11 cellular contexts compared by ENCODE assay signal in the genomic region with DNA sequence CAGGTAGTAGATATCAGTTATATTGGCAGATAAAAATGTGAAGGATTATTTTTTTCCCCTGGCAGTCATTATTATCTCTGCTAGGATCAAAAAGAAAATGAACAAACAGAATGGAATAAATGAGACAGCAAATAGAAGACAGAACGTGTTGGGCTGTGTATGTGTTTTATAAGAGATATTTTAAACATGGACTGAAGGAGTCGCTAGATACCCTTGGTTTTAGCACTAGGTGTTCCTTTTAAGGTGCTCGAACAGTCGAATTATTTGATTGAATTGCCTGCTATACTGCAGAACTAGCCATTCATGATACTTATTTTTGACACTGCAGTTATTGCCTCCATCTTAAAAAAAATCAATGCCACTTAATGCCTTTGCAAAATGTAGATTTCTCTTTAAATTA. TPM values are rescaled to one million over a fixed set of nuclear protein-coding genes. Genes with fewer than 3 reads are reported as not detected.
DNase-seq lines count a peak whose midpoint lies in the region; ATAC-seq and TF ChIP-seq lines count a peak whose summit lies in the region.
"Had no signal": no experiment of that assay in that cellular context is flagged by ENCODE, and none has a peak within 500 bp of the region (broad histone marks: within the 10 kb centered on the region; RNA-seq: fewer than 3 reads in every experiment).

No MANE protein-coding gene starts in this region.

- TF ChIP-seq EP300 in SK-N-SH (IDR thresholded peaks at IDR 0.05; ENCODE audit: borderline replicate concordance in 1 of 2, low read depth in 1 of 2, low read length in 1 of 2), result no peak

- H3K4me2 ChIP-seq in SK-N-SH (no peak overlapping the region), smooth muscle cell (no peak overlapping the region)
- H3K4me2 ChIP-seq: BLaER1 treated with 17β-estradiol and CSF1 and Interleukin-3, amounts not matched to agents 10 nM and 100 nM had no signal

- H3K27ac ChIP-seq in SK-N-SH (ENCODE audit: low read depth in 2 of 2, low read length in 1 of 2), result no peak overlapping the region
- H3K27ac ChIP-seq in brain microvascular endothelial cell, result no peak overlapping the region
- H3K27ac ChIP-seq in smooth muscle cell (ENCODE audit: low read depth), result no peak overlapping the region
- H3K27ac ChIP-seq: BLaER1 treated with 17β-estradiol and CSF1 and Interleukin-3, amounts not matched to agents 10 nM and 100 nM; cardiac muscle cell had no signal

- H3K9ac ChIP-seq in SK-N-SH (no peak overlapping the region), smooth muscle cell (ENCODE audit: low read depth) (no peak overlapping the region)
- H3K9ac ChIP-seq: BLaER1 treated with 17β-estradiol and CSF1 and Interleukin-3, amounts not matched to agents 10 nM and 100 nM had no signal

- in situ Hi-C loops in brain microvascular endothelial cell (cut with HindIII; ENCODE audit: low pct_ligation_motif_present, low sequenced_read_pairs), result no loop called here

- H2AFZ ChIP-seq in SK-N-SH (ENCODE audit: low read depth) (no peak overlapping the region), smooth muscle cell (ENCODE audit: low read depth) (no peak overlapping the region)

- peak; percentile 86 for TF ChIP-seq RAD21 in SK-N-SH (IDR thresholded peaks at IDR 0.05; ENCODE audit: low read length)

- TF ChIP-seq CTCF in SK-N-SH (IDR thresholded peaks at IDR 0.05) (peak; percentile 44), brain microvascular endothelial cell (IDR thresholded peaks at IDR 0.05; ENCODE audit: low read depth, low read length, missing control alignments) (peak; percentile 7), smooth muscle cell (IDR thresholded peaks at IDR 0.05; ENCODE audit: borderline replicate concordance, insufficient read depth, poor library complexity, severe bottlenecking) (peak; percentile 21), GM20000 (IDR thresholded peaks at IDR 0.05; ENCODE audit: extremely low read depth, missing control alignments) (no peak)

- POLR2A ChIA-PET in SK-N-SH (lab: Yijun Ruan, JAX), result no interaction called here

- no peak overlapping the region for H3K4me3 ChIP-seq in SK-N-SH (ENCODE audit: low read depth in 2 of 2, low read length in 1 of 2)
- no peak overlapping the region for H3K4me3 ChIP-seq in brain microvascular endothelial cell (ENCODE audit: low read depth, low read length)
- no peak overlapping the region for H3K4me3 ChIP-seq in smooth muscle cell
- H3K4me3 ChIP-seq: BLaER1 treated with 17β-estradiol and CSF1 and Interleukin-3, amounts not matched to agents 10 nM and 100 nM; cardiac muscle cell had no signal

- H4K20me1 ChIP-seq in SK-N-SH (ENCODE audit: insufficient read depth) (no peaks in the 10 kb centered on the region), smooth muscle cell (ENCODE audit: low read depth) (peaks cover 32% of the 10 kb centered on the region)
- H4K20me1 ChIP-seq: BLaER1 treated with 17β-estradiol and CSF1 and Interleukin-3, amounts not matched to agents 10 nM and 100 nM had no signal

- DNase-seq in SK-N-SH (peak; percentile 60), NCI-H345 treated with DMSO at 0.1 percent for 48 hours (lab: John Stamatoyannopoulos, UW; ENCODE audit: unreplicated experiment) (peak; percentile 22), brain microvascular endothelial cell (no peak), smooth muscle cell (lab: John Stamatoyannopoulos, UW; ENCODE audit: unreplicated experiment) (no peak), GM20000 (ENCODE audit: low spot score) (no peak)
- no peak for DNase-seq in stimulated activated CD8-positive, alpha-beta memory T cell treated with anti-CD3 and anti-CD28 coated beads, Interleukin-4, amount 100 ng/mL, for 48 hours

- H3K27me3 ChIP-seq in SK-N-SH (ENCODE audit: insufficient read depth) (peaks cover 59% of the 10 kb centered on the region), brain microvascular endothelial cell (replicated peaks) (no peaks in the 10 kb centered on the region), smooth muscle cell (ENCODE audit: low read depth) (peaks cover 40% of the 10 kb centered on the region)

- no peaks in the 10 kb centered on the region for H3K79me2 ChIP-seq in SK-N-SH (ENCODE audit: insufficient read depth)
- no peaks in the 10 kb centered on the region for H3K79me2 ChIP-seq in smooth muscle cell (ENCODE audit: low read depth)

- CTCF ChIA-PET in SK-N-SH (lab: Yijun Ruan, JAX), result interaction anchor here (0.6 to 0.7 kb wide), 3 partner anchors 169 to 1859 kb away, joined by 3 read pairs; no protein-coding TSS in a partner anchor

- H3K9me3 ChIP-seq in SK-N-SH (no peaks in the 10 kb centered on the region), smooth muscle cell (replicated peaks; ENCODE audit: low read depth) (no peaks in the 10 kb centered on the region)

- no peaks in the 10 kb centered on the region for H3K36me3 ChIP-seq in SK-N-SH (replicated peaks in 1 of 2; ENCODE audit: control insufficient read depth in 1 of 2, insufficient read depth in 2 of 2, low read length in 1 of 2)
- no peaks in the 10 kb centered on the region for H3K36me3 ChIP-seq in brain microvascular endothelial cell (replicated peaks)
- no peaks in the 10 kb centered on the region for H3K36me3 ChIP-seq in smooth muscle cell (ENCODE audit: low read depth)
- H3K36me3 ChIP-seq: BLaER1 treated with 17β-estradiol and CSF1 and Interleukin-3, amounts not matched to agents 10 nM and 100 nM; cardiac muscle cell had no signal

- 4% methylated on average over 4 of the region's 4 CpGs for WGBS in SK-N-SH (ENCODE audit: low lambda C conversion rate)
- WGBS in smooth muscle cell (ENCODE audit: low lambda C conversion rate), result 22% methylated on average over 4 of the region's 4 CpGs

- H3K9me2 ChIP-seq in SK-N-SH, result no peaks in the 10 kb centered on the region

- ATAC-seq in SK-N-SH treated with all-trans-retinoic acid at 6 μM for 48 hours (no peak), HG03442 (IDR thresholded peaks at IDR 0.05; ENCODE audit: unreplicated experiment) (no peak)

- H3F3A ChIP-seq in SK-N-SH (replicated peaks; ENCODE audit: insufficient read depth) (no peaks in the 10 kb centered on the region), smooth muscle cell (ENCODE audit: low read depth) (no peaks in the 10 kb centered on the region)

- H3K4me1 ChIP-seq in SK-N-SH (ENCODE audit: control insufficient read depth in 1 of 2, insufficient read depth in 2 of 2, low read depth in 1 of 2, low read length in 1 of 2), result peaks cover 0 to 23% of the 10 kb centered on the region in 2 experiments; a peak in 2 of 4 replicates
- H3K4me1 ChIP-seq in smooth muscle cell (ENCODE audit: low read depth), result peaks cover 16% of the 10 kb centered on the region
- H3K4me1 ChIP-seq: BLaER1 treated with 17β-estradiol and CSF1 and Interleukin-3, amounts not matched to agents 10 nM and 100 nM had no signal

TF ChIP-seq in SK-N-SH, 30 proteins besides CTCF, POLR2A, EP300 and RAD21:
- TF ChIP-seq SMC3 (IDR thresholded peaks at IDR 0.05; ENCODE audit: low read depth, low read length), result peak; percentile 41; the same call in 1 of the 2 replicates
- TF ChIP-seq, protein P1, sequence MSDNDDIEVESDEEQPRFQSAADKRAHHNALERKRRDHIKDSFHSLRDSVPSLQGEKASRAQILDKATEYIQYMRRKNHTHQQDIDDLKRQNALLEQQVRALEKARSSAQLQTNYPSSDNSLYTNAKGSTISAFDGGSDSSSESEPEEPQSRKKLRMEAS (IDR thresholded peaks at IDR 0.05; ENCODE audit: low read depth), result no peak
TF ChIP-seq in SK-N-SH: peak in this region for 1.

TF ChIP-seq in SK-N-SH treated with all-trans-retinoic acid at 6 μM for 48 hours, 23 proteins besides CTCF, POLR2A, EP300 and RAD21 (continues in another document):
- TF ChIP-seq ZFP3 (CRISPR knock-in tag; IDR thresholded peaks at IDR 0.05) (no peak), CSDC2 (CRISPR knock-in tag; IDR thresholded peaks at IDR 0.05) (no peak), RARB (CRISPR knock-in tag; IDR thresholded peaks at IDR 0.05) (no peak), OSR1 (CRISPR knock-in tag; IDR thresholded peaks at IDR 0.05) (no peak), TOX (CRISPR knock-in tag; IDR thresholded peaks at IDR 0.05; ENCODE audit: borderline replicate concordance) (no peak), ESRRG (CRISPR knock-in tag; IDR thresholded peaks at IDR 0.05) (no peak), BACH2 (CRISPR knock-in tag; IDR thresholded peaks at IDR 0.05; ENCODE audit: borderline replicate concordance) (no peak), SNAI2 (CRISPR knock-in tag; IDR thresholded peaks at IDR 0.05) (no peak)
- TF ChIP-seq, protein P2, sequence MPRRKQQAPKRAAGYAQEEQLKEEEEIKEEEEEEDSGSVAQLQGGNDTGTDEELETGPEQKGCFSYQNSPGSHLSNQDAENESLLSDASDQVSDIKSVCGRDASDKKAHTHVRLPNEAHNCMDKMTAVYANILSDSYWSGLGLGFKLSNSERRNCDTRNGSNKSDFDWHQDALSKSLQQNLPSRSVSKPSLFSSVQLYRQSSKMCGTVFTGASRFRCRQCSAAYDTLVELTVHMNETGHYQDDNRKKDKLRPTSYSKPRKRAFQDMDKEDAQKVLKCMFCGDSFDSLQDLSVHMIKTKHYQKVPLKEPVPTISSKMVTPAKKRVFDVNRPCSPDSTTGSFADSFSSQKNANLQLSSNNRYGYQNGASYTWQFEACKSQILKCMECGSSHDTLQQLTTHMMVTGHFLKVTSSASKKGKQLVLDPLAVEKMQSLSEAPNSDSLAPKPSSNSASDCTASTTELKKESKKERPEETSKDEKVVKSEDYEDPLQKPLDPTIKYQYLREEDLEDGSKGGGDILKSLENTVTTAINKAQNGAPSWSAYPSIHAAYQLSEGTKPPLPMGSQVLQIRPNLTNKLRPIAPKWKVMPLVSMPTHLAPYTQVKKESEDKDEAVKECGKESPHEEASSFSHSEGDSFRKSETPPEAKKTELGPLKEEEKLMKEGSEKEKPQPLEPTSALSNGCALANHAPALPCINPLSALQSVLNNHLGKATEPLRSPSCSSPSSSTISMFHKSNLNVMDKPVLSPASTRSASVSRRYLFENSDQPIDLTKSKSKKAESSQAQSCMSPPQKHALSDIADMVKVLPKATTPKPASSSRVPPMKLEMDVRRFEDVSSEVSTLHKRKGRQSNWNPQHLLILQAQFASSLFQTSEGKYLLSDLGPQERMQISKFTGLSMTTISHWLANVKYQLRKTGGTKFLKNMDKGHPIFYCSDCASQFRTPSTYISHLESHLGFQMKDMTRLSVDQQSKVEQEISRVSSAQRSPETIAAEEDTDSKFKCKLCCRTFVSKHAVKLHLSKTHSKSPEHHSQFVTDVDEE (CRISPR knock-in tag; IDR thresholded peaks at IDR 0.05), result no peak

RNA-seq across cellular contexts. Expression of a gene that starts 3.7 kb away (rescaled TPM):
- polyA plus RNA-seq in SK-N-SH (2012; rRNA removed), result 0.26 and 0.30 TPM in 2 replicates
- polyA plus RNA-seq in SK-N-SH (2012; cell fraction: cytosol; rRNA removed), result 0.28 and 0.54 TPM in 2 replicates
- 0.45 and 0.75 TPM in 2 replicates for polyA plus RNA-seq in SK-N-SH (2012; cell fraction: nucleus; rRNA removed)
- total RNA-seq in smooth muscle cell, result 20.9 and 23.6 TPM in 2 replicates
- 8.3 and 10.0 TPM in 2 replicates for polyA plus RNA-seq in smooth muscle cell
- total RNA-seq: NCI-H460 had no signal

Comparison
In these comparisons a context has a peak if more than half of its experiments do, and no peak if none do; other contexts are left out.
1. DNase-seq: peak in SK-N-SH (single experiment) and NCI-H345 treated with DMSO at 0.1 percent for 48 hours (single experiment); none in brain microvascular endothelial cell (single experiment), smooth muscle cell (single experiment), GM20000 (single experiment) and stimulated activated CD8-positive, alpha-beta memory T cell treated with anti-CD3 and anti-CD28 coated beads, Interleukin-4, amount 100 ng/mL, for 48 hours (single experiment).